Comparison of ENCODE assay signal across 11 cellular contexts in genomic region chr15:24772256-24772655, GRCh38.
DNase-seq lines count a peak whose midpoint lies in the region; ATAC-seq, FAIRE-seq and TF ChIP-seq lines count a peak whose summit lies in the region.
"Had no signal": no experiment of that assay in that cellular context is flagged by ENCODE, and none has a peak within 500 bp of the region (broad histone marks: within the 10 kb centered on the region; RNA-seq: fewer than 3 reads in every experiment).

No MANE protein-coding gene starts in this region.

- peak; percentile 18 for TF ChIP-seq CTCF in DND-41 (IDR thresholded peaks at IDR 0.05; ENCODE audit: borderline replicate concordance, extremely low read depth, low read length, poor library complexity, severe bottlenecking)
- no peak for TF ChIP-seq CTCF in epithelial cell of proximal tubule (conservative IDR thresholded peaks at IDR 0.05; ENCODE audit: low read depth, low read length)
- TF ChIP-seq CTCF in neural progenitor cell (IDR thresholded peaks at IDR 0.05), result peak; percentile 56
- TF ChIP-seq CTCF in D721Med (IDR thresholded peaks at IDR 0.05; ENCODE audit: insufficient read depth, missing control alignments), result no peak

- H3K9me3 ChIP-seq in DND-41 (ENCODE audit: insufficient read depth, low read length, severe bottlenecking), result peaks cover 7% of the 10 kb centered on the region
- H3K9me3 ChIP-seq in NT2/D1 (ENCODE audit: insufficient read depth, low read length), result no peaks in the 10 kb centered on the region
- no peaks in the 10 kb centered on the region for H3K9me3 ChIP-seq in neural progenitor cell (ENCODE audit: low read depth)

- H2AFZ ChIP-seq in DND-41 (ENCODE audit: low read depth, low read length) (no peak overlapping the region), neural progenitor cell (replicated peaks) (peak overlapping the region; percentile 64)

- no peak for FAIRE-seq in D721Med (lab: Jason Lieb, UNC)

- no peaks in the 10 kb centered on the region for H3K27me3 ChIP-seq in DND-41 (ENCODE audit: insufficient read depth, low read length, poor library complexity)
- H3K27me3 ChIP-seq in NT2/D1 (ENCODE audit: insufficient read depth, insufficient read length), result no peaks in the 10 kb centered on the region
- no peaks in the 10 kb centered on the region for H3K27me3 ChIP-seq in neural progenitor cell

- H3K27ac ChIP-seq in DND-41 (ENCODE audit: low read length), result no peak overlapping the region
- H3K27ac ChIP-seq in neural progenitor cell, result peak overlapping the region; percentile 73

- H3K4me3 Mint-ChIP-seq in neural progenitor cell, result peak overlapping the region; percentile 94

- peaks cover 5% of the 10 kb centered on the region for H3K27me3 Mint-ChIP-seq in neural progenitor cell (ENCODE audit: insufficient read depth, low read depth)

- H3K4me3 ChIP-seq in DND-41 (ENCODE audit: low read depth in 1 of 2, low read length in 2 of 2) (no peak overlapping the region), NT2/D1 (ENCODE audit: insufficient read length, low read depth) (peak overlapping the region; percentile 65), epithelial cell of proximal tubule (ENCODE audit: low read depth, low read length) (peak overlapping the region; percentile 57), neural progenitor cell (peak overlapping the region; percentile 57)

- peaks cover 11% of the 10 kb centered on the region for H3K9me3 Mint-ChIP-seq in neural progenitor cell

- ATAC-seq in DND-41 (ENCODE audit: insufficient read depth, low read depth), result no peak
- no peak for ATAC-seq in HG03442 (IDR thresholded peaks at IDR 0.05; ENCODE audit: unreplicated experiment)
- ATAC-seq in HG02884 (IDR thresholded peaks at IDR 0.05; ENCODE audit: unreplicated experiment), result no peak

- no peaks in the 10 kb centered on the region for H3K4me1 Mint-ChIP-seq in neural progenitor cell
- H3K4me1 Mint-ChIP-seq: memory B cell had no signal

- peaks cover 2% of the 10 kb centered on the region for H3K36me3 Mint-ChIP-seq in neural progenitor cell
- H3K36me3 Mint-ChIP-seq: memory B cell had no signal

- H3K4me2 ChIP-seq in DND-41 (ENCODE audit: insufficient read depth, low read length) (no peak overlapping the region), neural progenitor cell (peak overlapping the region; percentile 78)

- H3K9ac ChIP-seq in DND-41 (ENCODE audit: low read depth, low read length) (no peak overlapping the region), NT2/D1 (ENCODE audit: insufficient read length, low read depth) (peak overlapping the region; percentile 81), neural progenitor cell (no peak overlapping the region)

- no peaks in the 10 kb centered on the region for H4K20me1 ChIP-seq in DND-41 (ENCODE audit: insufficient read depth, low read length)
- H4K20me1 ChIP-seq in neural progenitor cell (ENCODE audit: low read depth), result no peaks in the 10 kb centered on the region

- H3K79me2 ChIP-seq in DND-41 (ENCODE audit: insufficient read depth, low read length), result no peaks in the 10 kb centered on the region
- no peaks in the 10 kb centered on the region for H3K79me2 ChIP-seq in neural progenitor cell (ENCODE audit: low read depth)

- no peak overlapping the region for H3K27ac Mint-ChIP-seq in neural progenitor cell
- H3K27ac Mint-ChIP-seq: dendritic cell treated with granulocyte-macrophage colony-stimulating factor and Interleukin-4, amounts not matched to agents 40 ng/mL and 50 ng/mL, for 4 days; memory B cell had no signal

- H3F3A ChIP-seq in neural progenitor cell (ENCODE audit: low read depth), result peaks cover 13% of the 10 kb centered on the region

- H3K4me1 ChIP-seq in DND-41 (ENCODE audit: insufficient read depth, low read length) (no peaks in the 10 kb centered on the region), NT2/D1 (ENCODE audit: insufficient read depth, insufficient read length) (no peaks in the 10 kb centered on the region), neural progenitor cell (no peaks in the 10 kb centered on the region)

- DNase-seq in DND-41 (no peak), NT2/D1 (ENCODE audit: low read depth, low spot score) (peak; percentile 42), epithelial cell of proximal tubule (ENCODE audit: low read depth) (no peak), neural progenitor cell (ENCODE audit: low spot score) (peak; percentile 67), T1000 (lab: John Stamatoyannopoulos, UW) (no peak), D721Med (ENCODE audit: insufficient read length, low spot score) (no peak)
- DNase-seq: MM.1S had no signal

- H3K36me3 ChIP-seq in DND-41 (ENCODE audit: insufficient read depth, low read length) (no peaks in the 10 kb centered on the region), NT2/D1 (ENCODE audit: insufficient read depth, insufficient read length, low read length) (no peaks in the 10 kb centered on the region), neural progenitor cell (no peaks in the 10 kb centered on the region)

Comparison
In these comparisons a context has a peak if more than half of its experiments do, and no peak if none do; other contexts are left out.
1. DNase-seq: peak in NT2/D1 (single experiment) and neural progenitor cell (single experiment); none in DND-41 (single experiment), epithelial cell of proximal tubule (single experiment), T1000 (single experiment) and D721Med (single experiment).
2. H3K4me3 ChIP-seq: peak in NT2/D1 (single experiment), epithelial cell of proximal tubule (single experiment) and neural progenitor cell (single experiment); none in DND-41 (0 of 2).
3. CTCF ChIP-seq: peak in DND-41 (single experiment) and neural progenitor cell (single experiment); none in epithelial cell of proximal tubule (single experiment) and D721Med (single experiment).